Comparison of ENCODE assay signal across 21 cellular contexts in genomic region chr2:150567771-150568278, GRCh38.
DNase-seq lines count a peak whose midpoint lies in the region; ATAC-seq and TF ChIP-seq lines count a peak whose summit lies in the region.
"Had no signal": no experiment of that assay in that cellular context is flagged by ENCODE, and none has a peak within 500 bp of the region (broad histone marks: within the 10 kb centered on the region; RNA-seq: fewer than 3 reads in every experiment).

No MANE protein-coding gene starts in this region.

- H2AK5ac ChIP-seq in neuronal stem cell (ENCODE audit: low read depth, low read length): no peak overlapping the region

- no peak overlapping the region for H3K4ac ChIP-seq in neuronal stem cell (ENCODE audit: low read length)

- H3K4me3 ChIP-seq in fibroblast of pulmonary artery (replicated peaks; ENCODE audit: low read depth, low read length) (no peak overlapping the region), neuronal stem cell (ENCODE audit: low read length in 2 of 2) (no peak overlapping the region)
- H3K4me3 ChIP-seq: upper lobe of left lung had no signal

- no peaks in the 10 kb centered on the region for H3K9me3 ChIP-seq in neuronal stem cell (replicated peaks in 1 of 2; ENCODE audit: control insufficient read depth in 2 of 2, insufficient read depth in 1 of 2, low read depth in 1 of 2, low read length in 2 of 2)
- H3K9me3 ChIP-seq: upper lobe of left lung had no signal

- H4K8ac ChIP-seq in neuronal stem cell (ENCODE audit: low read depth, low read length): no peak overlapping the region

- no peak overlapping the region for H3K27ac ChIP-seq in neuronal stem cell (replicated peaks; ENCODE audit: low read length)
- H3K27ac ChIP-seq: upper lobe of left lung had no signal

- H3K4me1 Mint-ChIP-seq in activated CD8-positive, alpha-beta memory T cell treated with anti-CD3 and anti-CD28 coated beads, Interleukin-2, amount 10 ng/mL, durations not matched to agents 7 days and 5 days: no peaks in the 10 kb centered on the region
- no peaks in the 10 kb centered on the region for H3K4me1 Mint-ChIP-seq in activated T-helper 17 cell treated with anti-CD3 and anti-CD28 coated beads, Interleukin-2, amount 50 U/mL, for 72 hours
- H3K4me1 Mint-ChIP-seq: activated CD4-positive, alpha-beta T cell treated with anti-CD3 and anti-CD28 coated beads, Interleukin-2, amount 10 ng/mL, durations not matched to agents 7 days and 5 days; B cell had no signal

- no peak overlapping the region for H3K14ac ChIP-seq in neuronal stem cell (ENCODE audit: low read length)

- H3K27me3 Mint-ChIP-seq in activated CD8-positive, alpha-beta memory T cell treated with anti-CD3 and anti-CD28 coated beads, Interleukin-2, amount 10 ng/mL, durations not matched to agents 7 days and 5 days: no peaks in the 10 kb centered on the region
- no peaks in the 10 kb centered on the region for H3K27me3 Mint-ChIP-seq in activated T-helper 17 cell treated with anti-CD3 and anti-CD28 coated beads, Interleukin-2, amount 50 U/mL, for 72 hours
- H3K27me3 Mint-ChIP-seq: activated CD4-positive, alpha-beta T cell treated with anti-CD3 and anti-CD28 coated beads, Interleukin-2, amount 10 ng/mL, durations not matched to agents 7 days and 5 days; B cell; natural killer cell treated with Interleukin-12 subunit alpha and Interleukin-12 subunit beta and Interleukin-15 and Interleukin-18, amount 100 ng/mL, for 72 hours had no signal

- H3K4me2 ChIP-seq in neuronal stem cell (ENCODE audit: insufficient read depth, low read length, poor library complexity, severe bottlenecking): no peak overlapping the region

- no peak overlapping the region for H3K27ac Mint-ChIP-seq in activated CD8-positive, alpha-beta memory T cell treated with anti-CD3 and anti-CD28 coated beads, Interleukin-2, amount 10 ng/mL, durations not matched to agents 7 days and 5 days
- H3K27ac Mint-ChIP-seq in activated T-helper 17 cell treated with anti-CD3 and anti-CD28 coated beads, Interleukin-2, amount 50 U/mL, for 72 hours: no peak overlapping the region
- H3K27ac Mint-ChIP-seq: activated CD4-positive, alpha-beta T cell treated with anti-CD3 and anti-CD28 coated beads, Interleukin-2, amount 10 ng/mL, durations not matched to agents 7 days and 5 days; B cell; natural killer cell treated with Interleukin-12 subunit alpha and Interleukin-12 subunit beta and Interleukin-15 and Interleukin-18, amount 100 ng/mL, for 72 hours; T-helper 1 cell treated with Interleukin-12 subunit alpha and Interleukin-12 subunit beta and Interleukin-4 antibody, amounts not matched to agents 30 μg/mL and 1 μg/mL, for 36 hours had no signal

- WGBS in neuronal stem cell (ENCODE audit: extremely low coverage in 2 of 2, insufficient read length in 2 of 2, insufficient replicate concordance in 1 of 2), 2 donors: no CpG with 5 or more reads among the region's 4 CpGs

- no peaks in the 10 kb centered on the region for H3K4me1 ChIP-seq in neuronal stem cell (ENCODE audit: control insufficient read depth in 2 of 2, insufficient read depth in 1 of 2, low read depth in 1 of 2, low read length in 2 of 2)
- H3K4me1 ChIP-seq: upper lobe of left lung had no signal

- H3K9me3 Mint-ChIP-seq in activated CD8-positive, alpha-beta memory T cell treated with anti-CD3 and anti-CD28 coated beads, Interleukin-2, amount 10 ng/mL, durations not matched to agents 7 days and 5 days (ENCODE audit: low read depth): no peaks in the 10 kb centered on the region
- H3K9me3 Mint-ChIP-seq in activated T-helper 17 cell treated with anti-CD3 and anti-CD28 coated beads, Interleukin-2, amount 50 U/mL, for 72 hours: peaks cover 4% of the 10 kb centered on the region
- H3K9me3 Mint-ChIP-seq: activated CD4-positive, alpha-beta T cell treated with anti-CD3 and anti-CD28 coated beads, Interleukin-2, amount 10 ng/mL, durations not matched to agents 7 days and 5 days; T-helper 1 cell treated with Interleukin-12 subunit alpha and Interleukin-12 subunit beta and Interleukin-4 antibody, amounts not matched to agents 30 μg/mL and 1 μg/mL, for 36 hours had no signal

- H2BK120ac ChIP-seq in neuronal stem cell (ENCODE audit: low read depth, low read length): no peak overlapping the region

- no peak overlapping the region for H3K23ac ChIP-seq in neuronal stem cell (ENCODE audit: low read depth, low read length, poor library complexity)

- H2BK5ac ChIP-seq in neuronal stem cell (ENCODE audit: low read length): no peak overlapping the region

- CTCF ChIA-PET in activated CD8-positive, alpha-beta memory T cell treated with anti-CD3 and anti-CD28 coated beads, Interleukin-2, amount 10 ng/mL, durations not matched to agents 7 days and 5 days (lab: Charles Lee): no interaction called here

- H3K36me3 ChIP-seq in neuronal stem cell (replicated peaks in 1 of 2; ENCODE audit: control insufficient read depth in 2 of 2, insufficient read depth in 2 of 2, low read length in 2 of 2): no peaks in the 10 kb centered on the region
- H3K36me3 ChIP-seq: upper lobe of left lung had no signal

- no peak overlapping the region for H4K91ac ChIP-seq in neuronal stem cell (ENCODE audit: low read depth, low read length, poor library complexity)

- H3K4me3 Mint-ChIP-seq in activated CD8-positive, alpha-beta memory T cell treated with anti-CD3 and anti-CD28 coated beads, Interleukin-2, amount 10 ng/mL, durations not matched to agents 7 days and 5 days: no peak overlapping the region
- H3K4me3 Mint-ChIP-seq in activated T-helper 17 cell treated with anti-CD3 and anti-CD28 coated beads, Interleukin-2, amount 50 U/mL, for 72 hours: no peak overlapping the region
- H3K4me3 Mint-ChIP-seq: activated CD4-positive, alpha-beta T cell treated with anti-CD3 and anti-CD28 coated beads, Interleukin-2, amount 10 ng/mL, durations not matched to agents 7 days and 5 days; B cell; natural killer cell treated with Interleukin-12 subunit alpha and Interleukin-12 subunit beta and Interleukin-15 and Interleukin-18, amount 100 ng/mL, for 72 hours; T-helper 1 cell treated with Interleukin-12 subunit alpha and Interleukin-12 subunit beta and Interleukin-4 antibody, amounts not matched to agents 30 μg/mL and 1 μg/mL, for 36 hours had no signal

- H3K9ac ChIP-seq in neuronal stem cell (ENCODE audit: low read depth, low read length, poor library complexity): no peak overlapping the region

- ATAC-seq in SK-N-SH treated with all-trans-retinoic acid at 6 μM for 48 hours: peak; percentile 71
- peak; percentile 39 for ATAC-seq in sciatic nerve
- no peak for ATAC-seq in activated CD8-positive, alpha-beta memory T cell treated with anti-CD3 and anti-CD28 coated beads, Interleukin-2, amount 10 ng/mL, durations not matched to agents 7 days and 5 days
- ATAC-seq in activated T-helper 17 cell treated with anti-CD3 and anti-CD28 coated beads, Interleukin-2, amount 50 U/mL, for 72 hours (replicated peaks): no peak
- ATAC-seq: left colon; natural killer cell treated with Interleukin-12 subunit alpha and Interleukin-12 subunit beta and Interleukin-15 and Interleukin-18, amount 100 ng/mL, for 72 hours; PC-3 had no signal

- no peak overlapping the region for H3K18ac ChIP-seq in neuronal stem cell (ENCODE audit: low read length)

- no peaks in the 10 kb centered on the region for H3K36me3 Mint-ChIP-seq in activated CD8-positive, alpha-beta memory T cell treated with anti-CD3 and anti-CD28 coated beads, Interleukin-2, amount 10 ng/mL, durations not matched to agents 7 days and 5 days
- no peaks in the 10 kb centered on the region for H3K36me3 Mint-ChIP-seq in activated T-helper 17 cell treated with anti-CD3 and anti-CD28 coated beads, Interleukin-2, amount 50 U/mL, for 72 hours (ENCODE audit: low read depth)
- H3K36me3 Mint-ChIP-seq: natural killer cell treated with Interleukin-12 subunit alpha and Interleukin-12 subunit beta and Interleukin-15 and Interleukin-18, amount 100 ng/mL, for 72 hours had no signal

- intact Hi-C loops in sciatic nerve (cut with DNase I): no loop called here

- H2BK15ac ChIP-seq in neuronal stem cell (ENCODE audit: low read length): no peak overlapping the region

- H2BK12ac ChIP-seq in neuronal stem cell (ENCODE audit: low read length): no peak overlapping the region

- H3K27me3 ChIP-seq in neuronal stem cell (ENCODE audit: control insufficient read depth in 3 of 3, insufficient read depth in 3 of 3, low read depth in 1 of 3, low read length in 3 of 3): no peaks in the 10 kb centered on the region
- H3K27me3 ChIP-seq: upper lobe of left lung had no signal

- no peak overlapping the region for H2AFZ ChIP-seq in neuronal stem cell (ENCODE audit: low read length)

- TF ChIP-seq CTCF in fibroblast of pulmonary artery (IDR thresholded peaks at IDR 0.05; ENCODE audit: low read length, missing control alignments): no peak

- H3K79me1 ChIP-seq in neuronal stem cell (ENCODE audit: low read depth, low read length): no peaks in the 10 kb centered on the region

- peak; percentile 29 for DNase-seq in GM04504 (ENCODE audit: low read depth)
- DNase-seq in fibroblast of pulmonary artery (ENCODE audit: low read depth): peak; percentile 65
- no peak for DNase-seq in sciatic nerve (ENCODE audit: low spot score)
- DNase-seq in activated CD8-positive, alpha-beta memory T cell treated with anti-CD3 and anti-CD28 coated beads, Interleukin-2, amount 10 ng/mL, durations not matched to agents 7 days and 5 days: no peak
- no peak for DNase-seq in stimulated activated CD4-positive, alpha-beta T cell treated with anti-CD3 and anti-CD28 coated beads, Interleukin-1b, Interleukin-23, amount 100 ng/mL, for 48 hours
- DNase-seq in neuronal stem cell (ENCODE audit: low spot score): no peak
- DNase-seq: activated CD4-positive, alpha-beta T cell treated with anti-CD3 and anti-CD28 coated beads, Interleukin-2, amount 10 ng/mL, durations not matched to agents 7 days and 5 days; activated effector memory CD4-positive, alpha-beta T cell treated with Interleukin-2 at 50 U/mL for 16 hours; DMS79 treated with DMSO at 0.1 percent for 48 hours; KG1; left colon; midbrain; NCI-H2029; NCI-H345; PC-3; upper lobe of left lung had no signal

TF ChIP-seq in SK-N-SH treated with all-trans-retinoic acid at 6 μM for 48 hours, 23 proteins besides CTCF, POLR2A, EP300 and RAD21 (continues in another document):
- TF ChIP-seq ISL1 (CRISPR knock-in tag; IDR thresholded peaks at IDR 0.05): peak; percentile 84
- TF ChIP-seq POU6F1 (CRISPR knock-in tag; IDR thresholded peaks at IDR 0.05; ENCODE audit: borderline replicate concordance, low read depth): peak; percentile 66; the same call in 1 of the 2 replicates

Comparison
In these comparisons a context has a peak if more than half of its experiments do, and no peak if none do; other contexts are left out.
1. DNase-seq: peak in GM04504 (single experiment) and fibroblast of pulmonary artery (single experiment); none in sciatic nerve (single experiment), activated CD8-positive, alpha-beta memory T cell treated with anti-CD3 and anti-CD28 coated beads, Interleukin-2, amount 10 ng/mL, durations not matched to agents 7 days and 5 days (single experiment), stimulated activated CD4-positive, alpha-beta T cell treated with anti-CD3 and anti-CD28 coated beads, Interleukin-1b, Interleukin-23, amount 100 ng/mL, for 48 hours (single experiment) and neuronal stem cell (single experiment).
2. ATAC-seq: peak in SK-N-SH treated with all-trans-retinoic acid at 6 μM for 48 hours (single experiment) and sciatic nerve (single experiment); none in activated CD8-positive, alpha-beta memory T cell treated with anti-CD3 and anti-CD28 coated beads, Interleukin-2, amount 10 ng/mL, durations not matched to agents 7 days and 5 days (single experiment) and activated T-helper 17 cell treated with anti-CD3 and anti-CD28 coated beads, Interleukin-2, amount 50 U/mL, for 72 hours (single experiment).